21 cellular contexts compared by ENCODE assay signal in the genomic region with DNA sequence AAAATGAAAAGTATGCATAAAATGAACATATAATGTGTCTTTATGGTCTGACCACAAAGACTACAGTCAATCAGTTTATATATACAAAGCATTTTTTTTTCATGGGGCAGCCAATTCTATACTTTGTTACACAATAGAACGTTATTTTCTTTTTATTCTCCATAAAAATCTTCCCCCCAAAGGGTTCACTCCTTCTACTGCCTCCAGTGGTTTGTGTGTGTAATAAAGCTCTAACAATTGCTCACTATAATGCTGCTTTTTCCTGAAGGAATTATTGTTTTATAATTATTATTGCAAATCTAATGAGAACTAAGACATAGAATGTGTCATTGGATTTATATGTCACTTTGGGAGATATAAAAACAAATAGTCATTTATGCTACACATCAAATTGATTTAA.
DNase-seq lines count a peak whose midpoint lies in the region; ATAC-seq and TF ChIP-seq lines count a peak whose summit lies in the region.
"Had no signal": no experiment of that assay in that cellular context is flagged by ENCODE, and none has a peak within 500 bp of the region (broad histone marks: within the 10 kb centered on the region; RNA-seq: fewer than 3 reads in every experiment).

No MANE protein-coding gene starts in this region.

- H3K9me3 Mint-ChIP-seq in H9 (no peaks in the 10 kb centered on the region), glutamatergic neuron (ENCODE audit: unreplicated experiment) (no peaks in the 10 kb centered on the region)
- H3K9me3 Mint-ChIP-seq in activated T-cell treated with anti-CD3 and anti-CD28 coated beads, Interleukin-2, amount 50 U/mL, for 4 hours = peaks cover 20% of the 10 kb centered on the region

- H3K23me2 ChIP-seq in H9 (ENCODE audit: insufficient read length, low read depth, low read length, poor library complexity, severe bottlenecking) = no peaks in the 10 kb centered on the region

- no peak overlapping the region for H3K4ac ChIP-seq in H9 (ENCODE audit: low read depth, low read length)

- ATAC-seq in RWPE2 (ENCODE audit: low read depth) = no peak
- ATAC-seq in activated T-cell treated with anti-CD3 and anti-CD28 coated beads, Interleukin-2, amount 50 U/mL, for 4 hours = no peak
- ATAC-seq: CD8-positive, alpha-beta T cell had no signal

- H3K9me3 ChIP-seq in H9 (ENCODE audit: control insufficient read depth, low read depth, low read length) (no peaks in the 10 kb centered on the region), RWPE2 (ENCODE audit: severe bottlenecking) (no peaks in the 10 kb centered on the region)
- H3K9me3 ChIP-seq: BLaER1 had no signal

- no peak overlapping the region for H4K91ac ChIP-seq in H9 (ENCODE audit: insufficient read length, low read depth, low read length)

- H3K23ac ChIP-seq in H9 (ENCODE audit: insufficient read length, low read depth, low read length) = no peak overlapping the region

- no peak overlapping the region for H4K8ac ChIP-seq in H9 (replicated peaks; ENCODE audit: insufficient read length, low read depth, low read length)

- H3K4me3 Mint-ChIP-seq in H9 (no peak overlapping the region), glutamatergic neuron (ENCODE audit: unreplicated experiment) (no peak overlapping the region)
- no peak overlapping the region for H3K4me3 Mint-ChIP-seq in activated T-cell treated with anti-CD3 and anti-CD28 coated beads, Interleukin-2, amount 50 U/mL, for 4 hours
- H3K4me3 Mint-ChIP-seq: CD8-positive, alpha-beta T cell had no signal

- H3K27me3 Mint-ChIP-seq in H9 (ENCODE audit: low read depth) (no peaks in the 10 kb centered on the region), glutamatergic neuron (ENCODE audit: unreplicated experiment) (no peaks in the 10 kb centered on the region)
- H3K27me3 Mint-ChIP-seq in activated T-cell treated with anti-CD3 and anti-CD28 coated beads, Interleukin-2, amount 50 U/mL, for 4 hours (ENCODE audit: low read depth) = no peaks in the 10 kb centered on the region

- H3K36me3 Mint-ChIP-seq in H9 (ENCODE audit: insufficient read depth in 1 of 3, low read depth in 3 of 3) (no peaks in the 10 kb centered on the region), glutamatergic neuron (ENCODE audit: unreplicated experiment) (no peaks in the 10 kb centered on the region)
- no peaks in the 10 kb centered on the region for H3K36me3 Mint-ChIP-seq in activated T-cell treated with anti-CD3 and anti-CD28 coated beads, Interleukin-2, amount 50 U/mL, for 4 hours (ENCODE audit: insufficient read depth)
- H3K36me3 Mint-ChIP-seq: CD8-positive, alpha-beta T cell had no signal

- no peaks in the 10 kb centered on the region for H3K79me2 ChIP-seq in H9 (ENCODE audit: insufficient read depth, low read length)

- no peaks in the 10 kb centered on the region for H4K20me1 ChIP-seq in H9 (ENCODE audit: control insufficient read depth, insufficient read depth, insufficient read length)
- H4K20me1 ChIP-seq: BLaER1 had no signal

- no peak overlapping the region for H4K5ac ChIP-seq in H9 (ENCODE audit: insufficient read length, low read depth, low read length)

- H3K4me1 Mint-ChIP-seq in H9 = peaks cover 0 to 4% of the 10 kb centered on the region in 2 experiments; a peak in 1 of 4 replicates
- H3K4me1 Mint-ChIP-seq in glutamatergic neuron (ENCODE audit: low read depth, unreplicated experiment) = no peaks in the 10 kb centered on the region
- no peaks in the 10 kb centered on the region for H3K4me1 Mint-ChIP-seq in activated T-cell treated with anti-CD3 and anti-CD28 coated beads, Interleukin-2, amount 50 U/mL, for 4 hours (ENCODE audit: low read depth)

- H3K14ac ChIP-seq in H9 (ENCODE audit: insufficient read depth, low read length) = no peak overlapping the region

- H3K56ac ChIP-seq in H9 (ENCODE audit: insufficient read length, low read depth, low read length) = no peak overlapping the region

- no peaks in the 10 kb centered on the region for H3K36me3 ChIP-seq in RWPE2 (ENCODE audit: low read depth)
- H3K36me3 ChIP-seq: BLaER1 had no signal

- no peak overlapping the region for H3K4me2 ChIP-seq in H9 (ENCODE audit: insufficient read depth, insufficient read length, low read length)
- H3K4me2 ChIP-seq: BLaER1, KMS-11 had no signal

- TF ChIP-seq CTCF in 22Rv1 (IDR thresholded peaks at IDR 0.05) (peak; percentile 35), H9 (conservative IDR thresholded peaks at IDR 0.05) (peak; percentile 54), RWPE2 (IDR thresholded peaks at IDR 0.05; ENCODE audit: poor library complexity, severe bottlenecking) (peak; percentile 3), glutamatergic neuron (IDR thresholded peaks at IDR 0.05; ENCODE audit: partially characterized antibody, unreplicated experiment) (peak; percentile 19)

- no peak overlapping the region for H2AFZ ChIP-seq in H9 (ENCODE audit: low read length)

- no peaks in the 10 kb centered on the region for H3K79me1 ChIP-seq in H9 (ENCODE audit: insufficient read depth, low read depth, low read length, poor library complexity, severe bottlenecking)

- H2BK5ac ChIP-seq in H9 (ENCODE audit: insufficient read length, low read length) = no peak overlapping the region

- H3K27ac Mint-ChIP-seq in H9 = no peak overlapping the region
- H3K27ac Mint-ChIP-seq in glutamatergic neuron (ENCODE audit: unreplicated experiment) = no peak overlapping the region
- H3K27ac Mint-ChIP-seq: CD8-positive, alpha-beta T cell had no signal

- H3K4me1 ChIP-seq in H9 (ENCODE audit: insufficient read depth, low read length) (no peaks in the 10 kb centered on the region), RWPE2 (ENCODE audit: insufficient read depth, poor library complexity, severe bottlenecking) (no peaks in the 10 kb centered on the region)
- H3K4me1 ChIP-seq: BLaER1 had no signal

- H3K27ac ChIP-seq in 22Rv1 = no peak overlapping the region
- H3K27ac ChIP-seq in H9 (ENCODE audit: insufficient read length, low read depth, low read length) = no peak overlapping the region
- H3K27ac ChIP-seq in RWPE2 (ENCODE audit: poor library complexity, severe bottlenecking) = no peak overlapping the region
- H3K27ac ChIP-seq: BLaER1, HL-60, KMS-11 had no signal

- no peak overlapping the region for H2BK12ac ChIP-seq in H9 (ENCODE audit: insufficient read length, low read depth, low read length)

- no peak overlapping the region for H2BK20ac ChIP-seq in H9 (ENCODE audit: low read depth, low read length, poor library complexity, severe bottlenecking)

- H2AK5ac ChIP-seq in H9 (ENCODE audit: insufficient read length, low read length) = no peak overlapping the region

- H2BK15ac ChIP-seq in H9 (ENCODE audit: low read depth, low read length) = no peak overlapping the region

- H3K27me3 ChIP-seq in H9 (ENCODE audit: insufficient read depth, low read length) = no peaks in the 10 kb centered on the region
- H3K27me3 ChIP-seq in RWPE2 (ENCODE audit: insufficient read depth, poor library complexity, severe bottlenecking) = no peaks in the 10 kb centered on the region
- H3K27me3 ChIP-seq: BLaER1 had no signal

- no peak overlapping the region for H3K18ac ChIP-seq in H9 (ENCODE audit: insufficient read length, low read depth, low read length)

- H2BK120ac ChIP-seq in H9 (ENCODE audit: low read depth, low read length, poor library complexity, severe bottlenecking) = no peak overlapping the region

- no peak for DNase-seq in H9
- DNase-seq in RWPE2 (ENCODE audit: low spot score) = no peak
- no peak for DNase-seq in glutamatergic neuron
- DNase-seq in activated naive CD4-positive, alpha-beta T cell treated with Interleukin-2 at 50 U/mL for 16 hours = no peak
- no peak for DNase-seq in OCI-M2 (lab: John Stamatoyannopoulos, UW; ENCODE audit: unreplicated experiment)
- no peak for DNase-seq in activated T-cell treated with anti-CD3 and anti-CD28 coated beads, Interleukin-2, amount 50 U/mL, for 4 hours
- DNase-seq in NCI-H526 (lab: John Stamatoyannopoulos, UW) = no peak
- DNase-seq: CD8-positive, alpha-beta T cell; DMS53; EL; GOT3; NCI-H1048; NCI-H1436; NCI-H2029; NCI-H345; NCI-H524 treated with DMSO at 0.1 percent for 48 hours; SHP77 had no signal

- no peak overlapping the region for H3T11ph ChIP-seq in H9 (ENCODE audit: low read length)

- no peak overlapping the region for H3K4me3 ChIP-seq in RWPE2 (ENCODE audit: severe bottlenecking)
- H3K4me3 ChIP-seq: BLaER1 had no signal

- H3K9ac ChIP-seq in H9 (ENCODE audit: extremely low read depth, insufficient read length, low read length) = no peak overlapping the region
- H3K9ac ChIP-seq: BLaER1, KMS-11 had no signal

- no CpG with 5 or more reads among the region's 1 CpG for WGBS in H9 (ENCODE audit: extremely low coverage, insufficient read length, low lambda C conversion rate)

Comparison
In these comparisons a context has a peak if more than half of its experiments do, and no peak if none do; other contexts are left out.
1. CTCF ChIP-seq: peak in every context shown above with its lines; median percentile 54 in H9; 35 in 22Rv1; 19 in glutamatergic neuron; 3 in RWPE2.